Comparison of ENCODE assay signal across 8 cellular contexts in genomic region chr1:243254927-243255790, GRCh38. TPM values are rescaled to one million over a fixed set of nuclear protein-coding genes. Genes with fewer than 3 reads are reported as not detected.
DNase-seq lines count a peak whose midpoint lies in the region; ATAC-seq and TF ChIP-seq lines count a peak whose summit lies in the region.

CEP170 (minus strand) TSS chr1:243255281; CDS start chr1:243225280, 30,001 bp downstream.

- H3K36me3 Mint-ChIP-seq in activated naive CD8-positive, alpha-beta T cell treated with anti-CD3 and anti-CD28 coated beads, Interleukin-2, amount 50 U/mL, for 24 hours (ENCODE audit: low read depth): peaks cover under 1% of the 10 kb centered on the region
- H3K36me3 Mint-ChIP-seq in type B pancreatic cell: no peaks in the 10 kb centered on the region

- no peaks in the 10 kb centered on the region for H3K27me3 Mint-ChIP-seq in activated naive CD8-positive, alpha-beta T cell treated with anti-CD3 and anti-CD28 coated beads, Interleukin-2, amount 50 U/mL, for 24 hours
- no peaks in the 10 kb centered on the region for H3K27me3 Mint-ChIP-seq in type B pancreatic cell

- peaks cover 32% of the 10 kb centered on the region for H3K4me1 Mint-ChIP-seq in activated naive CD8-positive, alpha-beta T cell treated with anti-CD3 and anti-CD28 coated beads, Interleukin-2, amount 50 U/mL, for 24 hours
- H3K4me1 Mint-ChIP-seq in type B pancreatic cell (ENCODE audit: unreplicated experiment): peaks cover 23% of the 10 kb centered on the region

- H3K27ac Mint-ChIP-seq in activated naive CD8-positive, alpha-beta T cell treated with anti-CD3 and anti-CD28 coated beads, Interleukin-2, amount 50 U/mL, for 24 hours: peak within 1 kb of the TSS; percentile 99
- peak within 1 kb of the TSS; percentile 99 for H3K27ac Mint-ChIP-seq in type B pancreatic cell

- TF ChIP-seq CTCF in GM10266 (IDR thresholded peaks at IDR 0.05; ENCODE audit: control insufficient read depth, insufficient read depth, low read depth, missing control alignments) (no peak), type B pancreatic cell (conservative IDR thresholded peaks at IDR 0.05) (no peak)

- intact Hi-C loops in cardiac septum (cut with DNase I): no loop called here

- H3K4me3 Mint-ChIP-seq in activated naive CD8-positive, alpha-beta T cell treated with anti-CD3 and anti-CD28 coated beads, Interleukin-2, amount 50 U/mL, for 24 hours: peak within 1 kb of the TSS; percentile 96
- H3K4me3 Mint-ChIP-seq in type B pancreatic cell: peak within 1 kb of the TSS; percentile 99

- peak; percentile 43 for ATAC-seq in HG02623 (IDR thresholded peaks at IDR 0.05; ENCODE audit: unreplicated experiment)
- peak; percentile 59 for ATAC-seq in activated naive CD8-positive, alpha-beta T cell treated with anti-CD3 and anti-CD28 coated beads, Interleukin-2, amount 50 U/mL, for 24 hours

- peak; percentile 90 for DNase-seq in GM10266 (ENCODE audit: extremely low spot score)
- DNase-seq in NCI-H1105 (lab: John Stamatoyannopoulos, UW): peak; percentile 93
- DNase-seq in SW 1271 (lab: John Stamatoyannopoulos, UW): peak; percentile 80 to 87
- DNase-seq in activated naive CD8-positive, alpha-beta T cell treated with anti-CD3 and anti-CD28 coated beads, Interleukin-2, amount 50 U/mL, for 24 hours: peak; percentile 91
- DNase-seq in cardiac septum (ENCODE audit: low spot score): peak; percentile 96
- DNase-seq in pons (ENCODE audit: low spot score): peak; percentile 98
- DNase-seq in type B pancreatic cell (ENCODE audit: extremely low spot score, unreplicated experiment): peak; percentile 97

- no peaks in the 10 kb centered on the region for H3K9me3 Mint-ChIP-seq in activated naive CD8-positive, alpha-beta T cell treated with anti-CD3 and anti-CD28 coated beads, Interleukin-2, amount 50 U/mL, for 24 hours
- no peaks in the 10 kb centered on the region for H3K9me3 Mint-ChIP-seq in type B pancreatic cell

RNA-seq across cellular contexts. Expression of gene CEP170, which starts in this region (rescaled TPM):
- total RNA-seq in cardiac septum: 83.1 TPM
- 21.6 and 83.8 TPM in 2 replicates for total RNA-seq in type B pancreatic cell (ENCODE audit: low replicate concordance)

Comparison
In these comparisons a context has a peak if more than half of its experiments do, and no peak if none do; other contexts are left out.
1. Peak in every context shown above with its lines: DNase-seq and ATAC-seq.